Comparison of ENCODE assay signal across 1 cellular context in the genomic region with DNA sequence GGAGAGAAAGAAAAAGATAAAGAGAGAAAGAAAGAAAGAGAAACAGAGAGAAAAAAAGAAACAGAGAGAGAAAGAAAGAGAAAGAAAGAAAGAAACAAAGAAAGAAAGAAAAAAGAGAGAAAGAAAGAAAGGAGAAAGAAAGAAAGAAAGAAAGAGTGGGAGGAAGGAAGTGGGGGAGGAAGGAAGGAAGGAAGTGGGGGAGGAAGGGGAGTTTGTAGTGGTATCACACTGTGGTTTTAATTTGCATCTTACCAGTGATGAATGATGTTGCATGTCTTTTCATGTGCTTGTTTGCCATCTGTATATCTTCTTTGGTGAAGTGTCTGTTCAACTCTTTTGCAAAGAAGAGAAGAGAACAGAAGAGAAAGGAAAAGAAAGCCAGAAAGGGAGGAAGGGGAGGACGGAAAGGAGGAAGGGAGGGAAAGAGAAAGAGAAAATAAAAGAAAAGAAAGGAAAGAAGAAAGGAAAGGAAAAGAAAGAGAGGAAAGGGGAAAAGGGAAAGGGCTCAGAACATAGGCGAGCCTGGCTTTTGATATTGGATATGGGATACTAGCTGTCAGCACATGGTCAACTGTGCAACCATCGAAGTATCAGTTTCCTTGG.
TF ChIP-seq lines count a peak whose summit lies in the region.

No MANE protein-coding gene starts in this region.

TF ChIP-seq in HEK293, 187 proteins besides CTCF, POLR2A, EP300 and RAD21 (continued from another document):
- TF ChIP-seq ZNF280C (tag by site-specific recombination; IDR thresholded peaks at IDR 0.05) (no peak), ZNF121 (tag by site-specific recombination; IDR thresholded peaks at IDR 0.05) (no peak), BCL11A (tag by site-specific recombination; IDR thresholded peaks at IDR 0.05; ENCODE audit: low read depth) (no peak), KLF16 (tag by site-specific recombination; IDR thresholded peaks at IDR 0.05) (no peak), ZNF24 (tag by site-specific recombination; IDR thresholded peaks at IDR 0.05) (no peak), ZNF610 (tag by site-specific recombination; IDR thresholded peaks at IDR 0.05; ENCODE audit: borderline replicate concordance) (no peak), HIC1 (tag by site-specific recombination; IDR thresholded peaks at IDR 0.05) (no peak), EGR2 (tag by site-specific recombination; IDR thresholded peaks at IDR 0.05; ENCODE audit: low read depth) (peak; percentile 66)
- TF ChIP-seq, protein P1, sequence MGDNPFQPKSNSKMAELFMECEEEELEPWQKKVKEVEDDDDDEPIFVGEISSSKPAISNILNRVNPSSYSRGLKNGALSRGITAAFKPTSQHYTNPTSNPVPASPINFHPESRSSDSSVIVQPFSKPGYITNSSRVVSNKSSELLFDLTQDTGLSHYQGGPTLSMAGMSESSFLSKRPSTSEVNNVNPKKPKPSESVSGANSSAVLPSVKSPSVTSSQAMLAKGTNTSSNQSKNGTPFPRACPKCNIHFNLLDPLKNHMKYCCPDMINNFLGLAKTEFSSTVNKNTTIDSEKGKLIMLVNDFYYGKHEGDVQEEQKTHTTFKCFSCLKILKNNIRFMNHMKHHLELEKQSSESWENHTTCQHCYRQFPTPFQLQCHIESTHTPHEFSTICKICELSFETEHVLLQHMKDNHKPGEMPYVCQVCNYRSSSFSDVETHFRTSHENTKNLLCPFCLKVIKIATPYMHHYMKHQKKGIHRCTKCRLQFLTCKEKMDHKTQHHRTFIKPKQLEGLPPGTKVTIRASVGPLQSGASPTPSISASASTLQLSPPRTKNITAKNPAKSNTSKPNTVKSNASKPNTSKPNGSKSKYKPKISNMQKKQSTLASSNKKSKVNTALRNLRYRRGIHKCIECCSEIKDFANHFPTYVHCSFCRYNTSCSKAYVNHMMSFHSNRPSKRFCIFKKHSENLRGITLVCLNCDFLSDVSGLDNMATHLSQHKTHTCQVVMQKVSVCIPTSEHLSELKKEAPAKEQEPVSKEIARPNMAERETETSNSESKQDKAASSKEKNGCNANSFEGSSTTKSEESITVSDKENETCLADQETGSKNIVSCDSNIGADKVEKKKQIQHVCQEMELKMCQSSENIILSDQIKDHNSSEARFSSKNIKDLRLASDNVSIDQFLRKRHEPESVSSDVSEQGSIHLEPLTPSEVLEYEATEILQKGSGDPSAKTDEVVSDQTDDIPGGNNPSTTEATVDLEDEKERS (tag by site-specific recombination; IDR thresholded peaks at IDR 0.05): no peak
TF ChIP-seq in HEK293: peak in this region for 3.
